Comparison of ENCODE assay signal across 8 cellular contexts in the genomic region with DNA sequence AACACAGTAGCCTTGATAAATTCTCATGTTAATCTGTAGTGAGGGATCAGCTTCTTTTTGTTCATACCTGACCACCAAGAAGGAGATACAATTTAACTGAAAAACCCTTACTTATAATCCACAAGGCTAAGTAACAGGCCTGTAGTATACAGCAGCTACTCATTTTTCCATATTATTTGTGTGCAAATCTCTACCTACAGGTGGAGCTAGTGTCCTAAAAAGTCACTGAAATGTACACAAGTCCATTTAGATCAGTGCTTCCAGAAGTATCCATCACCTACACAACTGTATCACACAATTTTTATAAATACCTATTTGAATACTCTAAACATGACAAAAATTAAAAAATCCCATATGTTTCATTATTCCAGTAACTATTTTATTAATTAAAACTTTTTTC.
DNase-seq lines count a peak whose midpoint lies in the region; ATAC-seq and TF ChIP-seq lines count a peak whose summit lies in the region.

No MANE protein-coding gene starts in this region.

- no peak for TF ChIP-seq CTCF in endothelial cell (IDR thresholded peaks at IDR 0.05; ENCODE audit: unreplicated experiment)

- no peak overlapping the region for H3K4me3 Mint-ChIP-seq in endothelial cell (ENCODE audit: unreplicated experiment)

- no peak for ATAC-seq in GM21737 (IDR thresholded peaks at IDR 0.05; ENCODE audit: unreplicated experiment)

- no peaks in the 10 kb centered on the region for H3K4me1 Mint-ChIP-seq in endothelial cell (ENCODE audit: unreplicated experiment)

- DNase-seq in DMS53 treated with DMSO at 0.1 percent for 48 hours (lab: John Stamatoyannopoulos, UW; ENCODE audit: unreplicated experiment) (peak; percentile 52), KBM-7 (peak; percentile 64), SW480 (ENCODE audit: low spot score) (peak; percentile 26), left kidney (ENCODE audit: low read depth, low spot score) (peak; percentile 63), endothelial cell (ENCODE audit: low spot score) (no peak), posterior cingulate gyrus (no peak)
- no peak for DNase-seq in activated CD4-positive, CD25-positive, alpha-beta regulatory T cell treated with anti-CD3 and anti-CD28 coated beads, Interleukin-2, amount 50 U/mL, for 72 hours

- intact Hi-C loops in posterior cingulate gyrus (cut with DNase I): no loop called here

- H3K27ac Mint-ChIP-seq in endothelial cell (ENCODE audit: unreplicated experiment): no peak overlapping the region

- in situ Hi-C loops in KBM-7 (cut with MboI; ENCODE audit: low pct_unique_long_range_greater_than_20kb, low sequenced_read_pairs): no loop called here

- no peaks in the 10 kb centered on the region for H3K36me3 Mint-ChIP-seq in endothelial cell (ENCODE audit: low read depth, unreplicated experiment)

- H3K9me3 Mint-ChIP-seq in endothelial cell (ENCODE audit: unreplicated experiment): no peaks in the 10 kb centered on the region

- H3K27me3 Mint-ChIP-seq in endothelial cell (ENCODE audit: unreplicated experiment): no peaks in the 10 kb centered on the region

Comparison
In these comparisons a context has a peak if more than half of its experiments do, and no peak if none do; other contexts are left out.
1. DNase-seq: peak in DMS53 treated with DMSO at 0.1 percent for 48 hours (single experiment), KBM-7 (single experiment), SW480 (single experiment) and left kidney (single experiment); none in activated CD4-positive, CD25-positive, alpha-beta regulatory T cell treated with anti-CD3 and anti-CD28 coated beads, Interleukin-2, amount 50 U/mL, for 72 hours (single experiment), endothelial cell (single experiment) and posterior cingulate gyrus (0 of 10).